ENCODE assay signal across 1 cellular context in genomic region chr1:65497276-65497830, GRCh38.
TF ChIP-seq lines count a peak whose summit lies in the region.

No MANE protein-coding gene starts in this region.

TF ChIP-seq in K562, 482 proteins besides CTCF, POLR2A, EP300 and RAD21 (continued from another document):
- no peak for TF ChIP-seq HNRNPLL (IDR thresholded peaks at IDR 0.05; ENCODE audit: low read depth, low read length, poor library complexity, severe bottlenecking)
- no peak for TF ChIP-seq TEAD1 (CRISPR knock-in tag; IDR thresholded peaks at IDR 0.05)
- TF ChIP-seq ZBTB49 (CRISPR knock-in tag; IDR thresholded peaks at IDR 0.05; ENCODE audit: borderline replicate concordance): no peak
- TF ChIP-seq ARID1B (IDR thresholded peaks at IDR 0.05): peak; percentile 39; the same call in 1 of the 2 replicates
- TF ChIP-seq DMBX1 (CRISPR knock-in tag; IDR thresholded peaks at IDR 0.05; ENCODE audit: borderline replicate concordance): no peak
- TF ChIP-seq, protein P1, sequence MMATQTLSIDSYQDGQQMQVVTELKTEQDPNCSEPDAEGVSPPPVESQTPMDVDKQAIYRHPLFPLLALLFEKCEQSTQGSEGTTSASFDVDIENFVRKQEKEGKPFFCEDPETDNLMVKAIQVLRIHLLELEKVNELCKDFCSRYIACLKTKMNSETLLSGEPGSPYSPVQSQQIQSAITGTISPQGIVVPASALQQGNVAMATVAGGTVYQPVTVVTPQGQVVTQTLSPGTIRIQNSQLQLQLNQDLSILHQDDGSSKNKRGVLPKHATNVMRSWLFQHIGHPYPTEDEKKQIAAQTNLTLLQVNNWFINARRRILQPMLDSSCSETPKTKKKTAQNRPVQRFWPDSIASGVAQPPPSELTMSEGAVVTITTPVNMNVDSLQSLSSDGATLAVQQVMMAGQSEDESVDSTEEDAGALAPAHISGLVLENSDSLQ (IDR thresholded peaks at IDR 0.05): 0 out of 2 replicates have a peak, but pooled peaks have one; percentile 6
- no peak for TF ChIP-seq NELFE (IDR thresholded peaks at IDR 0.05; ENCODE audit: insufficient read depth, insufficient read length)
- TF ChIP-seq GTF2B (IDR thresholded peaks at IDR 0.05; ENCODE audit: extremely low read depth, insufficient read length): no peak
- no peak for TF ChIP-seq TGIF2 (CRISPR knock-in tag; IDR thresholded peaks at IDR 0.05)
- peak; percentile 44; the same call in 1 of the 2 replicates for TF ChIP-seq CBFA2T3 (IDR thresholded peaks at IDR 0.05)
- TF ChIP-seq ZKSCAN3 (CRISPR knock-in tag; IDR thresholded peaks at IDR 0.05): no peak
- TF ChIP-seq ZNF76 (CRISPR knock-in tag; IDR thresholded peaks at IDR 0.05; ENCODE audit: borderline replicate concordance): no peak
- no peak for TF ChIP-seq THAP7 (CRISPR knock-in tag; IDR thresholded peaks at IDR 0.05)
- TF ChIP-seq, protein P2, sequence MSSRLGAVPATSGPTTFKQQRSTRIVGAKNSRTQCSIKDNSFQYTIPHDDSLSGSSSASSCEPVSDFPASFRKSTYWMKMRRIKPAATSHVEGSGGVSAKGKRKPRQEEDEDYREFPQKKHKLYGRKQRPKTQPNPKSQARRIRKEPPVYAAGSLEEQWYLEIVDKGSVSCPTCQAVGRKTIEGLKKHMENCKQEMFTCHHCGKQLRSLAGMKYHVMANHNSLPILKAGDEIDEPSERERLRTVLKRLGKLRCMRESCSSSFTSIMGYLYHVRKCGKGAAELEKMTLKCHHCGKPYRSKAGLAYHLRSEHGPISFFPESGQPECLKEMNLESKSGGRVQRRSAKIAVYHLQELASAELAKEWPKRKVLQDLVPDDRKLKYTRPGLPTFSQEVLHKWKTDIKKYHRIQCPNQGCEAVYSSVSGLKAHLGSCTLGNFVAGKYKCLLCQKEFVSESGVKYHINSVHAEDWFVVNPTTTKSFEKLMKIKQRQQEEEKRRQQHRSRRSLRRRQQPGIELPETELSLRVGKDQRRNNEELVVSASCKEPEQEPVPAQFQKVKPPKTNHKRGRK (tag; IDR thresholded peaks at IDR 0.05): no peak
- no peak for TF ChIP-seq ZNF174 (CRISPR knock-in tag; IDR thresholded peaks at IDR 0.05)
- TF ChIP-seq JUND (IDR thresholded peaks at IDR 0.05; ENCODE audit: borderline replicate concordance, low read depth, low read length): no peak
- no peak for TF ChIP-seq JUND (tag; IDR thresholded peaks at IDR 0.05; ENCODE audit: borderline replicate concordance, low read depth, low read length)
- peak in 1 of 2 experiments; percentile 43; a peak in 1 of 4 replicates for TF ChIP-seq KDM1A (IDR thresholded peaks at IDR 0.05)
- TF ChIP-seq TEAD2 (tag; IDR thresholded peaks at IDR 0.05): no peak
- no peak for TF ChIP-seq PYGO2 (tag; IDR thresholded peaks at IDR 0.05)
- TF ChIP-seq MAX (CRISPR knock-in tag; IDR thresholded peaks at IDR 0.05): no peak
- no peak for TF ChIP-seq HOXB6 (CRISPR knock-in tag; IDR thresholded peaks at IDR 0.05; ENCODE audit: borderline replicate concordance)
- no peak for TF ChIP-seq MED1 (CRISPR knock-in tag; IDR thresholded peaks at IDR 0.05; ENCODE audit: borderline replicate concordance)
- TF ChIP-seq U2AF2 (optimal IDR thresholded peaks at IDR 0.05; ENCODE audit: low read depth, low read length): no peak
- peak; percentile 65 for TF ChIP-seq EHMT2 (IDR thresholded peaks at IDR 0.05)
- TF ChIP-seq TFE3 (CRISPR knock-in tag; IDR thresholded peaks at IDR 0.05): no peak
